In genomic region chr11:122697636-122698167, GRCh38 we compare ENCODE assay signal across 9 cellular contexts. TPM values are rescaled to one million over a fixed set of nuclear protein-coding genes. Genes with fewer than 3 reads are reported as not detected.
DNase-seq lines count a peak whose midpoint lies in the region; ATAC-seq and TF ChIP-seq lines count a peak whose summit lies in the region.
"Had no signal": no experiment of that assay in that cellular context is flagged by ENCODE, and none has a peak within 500 bp of the region (broad histone marks: within the 10 kb centered on the region; RNA-seq: fewer than 3 reads in every experiment).

No MANE protein-coding gene starts in this region.

- peaks cover 11% of the 10 kb centered on the region; the same call in 1 of the 2 replicates for H3K4me1 ChIP-seq in PC-3 (ENCODE audit: insufficient read depth, low read length)

- no peaks in the 10 kb centered on the region for H3K9me3 ChIP-seq in PC-3 (ENCODE audit: low read length)

- POLR2A ChIA-PET in PC-3 (lab: Charles Lee; ENCODE audit: unreplicated experiment): interaction anchor here (0.6 kb wide), 1 partner anchor 46 kb away, joined by 4 read pairs; no protein-coding TSS in a partner anchor

- CTCF ChIA-PET in PC-3 (lab: Charles Lee): interaction anchor here (0.5 kb wide), 1 partner anchor 51 kb away, joined by 3 read pairs; no protein-coding TSS in a partner anchor

- H3K79me2 ChIP-seq in PC-3 (ENCODE audit: low read length): peaks cover 42% of the 10 kb centered on the region

- no peak for TF ChIP-seq CTCF in PC-3 (conservative IDR thresholded peaks at IDR 0.05; ENCODE audit: low read depth, low read length)

- H3K4me2 ChIP-seq in PC-3 (ENCODE audit: low read length): no peak overlapping the region

- no peaks in the 10 kb centered on the region for H3K27me3 Mint-ChIP-seq in dendritic cell treated with granulocyte-macrophage colony-stimulating factor and Interleukin-4, amounts not matched to agents 40 ng/mL and 50 ng/mL, for 4 days

- no peak overlapping the region for H2AFZ ChIP-seq in PC-3 (ENCODE audit: low read length)

- intact Hi-C loops in PC-3 (cut with micrococcal nuclease): no loop called here
- intact Hi-C loops in dendritic cell treated with granulocyte-macrophage colony-stimulating factor and Interleukin-4, amounts not matched to agents 40 ng/mL and 50 ng/mL, for 4 days (cut with micrococcal nuclease): loop anchor here (5.0 kb wide), 1 partner anchor 40 kb away; the partner anchor contains the start of gene UBASH3B

- H3K4me1 Mint-ChIP-seq in dendritic cell treated with granulocyte-macrophage colony-stimulating factor and Interleukin-4, amounts not matched to agents 40 ng/mL and 50 ng/mL, for 4 days (ENCODE audit: low read depth): peaks cover 52% of the 10 kb centered on the region

- peak; percentile 45 for DNase-seq in activated T-cell treated with anti-CD3 and anti-CD28 coated beads, Interleukin-2, amount 50 U/mL, for 1 hour
- no peak for DNase-seq in activated T-cell treated with anti-CD3 and anti-CD28 coated beads, Interleukin-2, amount 50 U/mL, for 48 hours
- peak; percentile 79 for DNase-seq in PC-3
- no peak for DNase-seq in AG08396 (ENCODE audit: low spot score)
- no peak for DNase-seq in AG20443 (ENCODE audit: low spot score)
- DNase-seq in cerebellar nuclear complex (lab: John Stamatoyannopoulos, UW): no peak

- H3K36me3 ChIP-seq in PC-3 (ENCODE audit: low read depth, low read length): no peaks in the 10 kb centered on the region

- H3K9me2 ChIP-seq in PC-3 (replicated peaks; ENCODE audit: low read length): no peaks in the 10 kb centered on the region

- H3K27me3 ChIP-seq in PC-3 (ENCODE audit: low read length): no peaks in the 10 kb centered on the region

- no peak overlapping the region for H3K27ac ChIP-seq in PC-3 (ENCODE audit: low read length)
- H3K27ac ChIP-seq: C4-2B had no signal

- no TSS peak for BruUV-seq in PC-3 (replicated peaks; lab: Mats Ljungman, UMichigan)

- H3K4me3 Mint-ChIP-seq in dendritic cell treated with granulocyte-macrophage colony-stimulating factor and Interleukin-4, amounts not matched to agents 40 ng/mL and 50 ng/mL, for 4 days: peak overlapping the region; percentile 37

- H3K36me3 Mint-ChIP-seq in dendritic cell treated with granulocyte-macrophage colony-stimulating factor and Interleukin-4, amounts not matched to agents 40 ng/mL and 50 ng/mL, for 4 days (ENCODE audit: low read depth): peaks cover 32% of the 10 kb centered on the region

- no peaks in the 10 kb centered on the region for H3F3A ChIP-seq in PC-3 (ENCODE audit: low read length, unreplicated experiment)

- no peak overlapping the region for H3K9ac ChIP-seq in PC-3 (ENCODE audit: low read length)

- ATAC-seq in HG02981 (IDR thresholded peaks at IDR 0.05; ENCODE audit: unreplicated experiment): peak; percentile 77
- peak; percentile 94 for ATAC-seq in PC-3

- peak overlapping the region; percentile 52 for H3K27ac Mint-ChIP-seq in dendritic cell treated with granulocyte-macrophage colony-stimulating factor and Interleukin-4, amounts not matched to agents 40 ng/mL and 50 ng/mL, for 4 days

- no peaks in the 10 kb centered on the region for H3K9me3 Mint-ChIP-seq in dendritic cell treated with granulocyte-macrophage colony-stimulating factor and Interleukin-4, amounts not matched to agents 40 ng/mL and 50 ng/mL, for 4 days

- H3K4me3 ChIP-seq in PC-3 (ENCODE audit: low read length): no peak overlapping the region

- H4K20me1 ChIP-seq in PC-3 (ENCODE audit: low read length): no peaks in the 10 kb centered on the region

RNA-seq across cellular contexts. Expression of gene UBASH3B, which starts 42.2 kb away (rescaled TPM):
- 148 and 178 TPM in 2 replicates for total RNA-seq in PC-3 (2014; rRNA removed)

Comparison
In these comparisons a context has a peak if more than half of its experiments do, and no peak if none do; other contexts are left out.
1. DNase-seq: peak in activated T-cell treated with anti-CD3 and anti-CD28 coated beads, Interleukin-2, amount 50 U/mL, for 1 hour (single experiment) and PC-3 (single experiment); none in activated T-cell treated with anti-CD3 and anti-CD28 coated beads, Interleukin-2, amount 50 U/mL, for 48 hours (0 of 2), AG08396 (single experiment), AG20443 (single experiment) and cerebellar nuclear complex (0 of 2).